In the genomic region with DNA sequence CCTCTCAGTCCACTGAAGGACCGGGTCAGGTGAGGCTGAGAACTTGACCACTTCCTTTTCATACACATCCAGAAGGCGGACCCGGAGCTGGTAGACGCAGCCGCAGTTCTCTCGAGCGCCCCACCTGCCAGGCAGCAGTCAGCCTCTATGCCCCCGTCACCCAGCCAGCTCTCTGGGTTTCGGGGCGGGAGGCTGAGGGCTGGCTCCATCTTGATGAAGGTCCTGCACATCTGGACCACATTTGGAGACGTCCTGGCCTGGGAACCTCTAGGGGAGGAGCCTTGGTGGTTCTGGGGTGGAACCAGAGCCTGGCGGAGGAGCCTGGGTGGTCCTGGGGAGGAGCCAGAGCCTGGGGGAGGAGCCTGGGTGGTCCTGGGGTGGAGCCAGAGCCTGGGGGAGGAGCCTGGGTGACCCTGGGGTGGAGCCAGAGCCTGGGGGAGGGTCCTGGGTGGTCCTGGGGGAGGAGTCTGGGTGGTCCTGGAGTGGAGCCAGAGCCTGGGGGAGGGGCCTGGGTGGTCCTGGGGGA, we compare ENCODE assay signal across 22 cellular contexts. TPM values are rescaled to one million over a fixed set of nuclear protein-coding genes. Genes with fewer than 3 reads are reported as not detected.
DNase-seq lines count a peak whose midpoint lies in the region; ATAC-seq, FAIRE-seq and TF ChIP-seq lines count a peak whose summit lies in the region.
"Had no signal": no experiment of that assay in that cellular context is flagged by ENCODE, and none has a peak within 500 bp of the region (broad histone marks: within the 10 kb centered on the region; RNA-seq: fewer than 3 reads in every experiment).

No MANE protein-coding gene starts in this region.

- no peak overlapping the region for H3K27ac Mint-ChIP-seq in activated CD4-positive, alpha-beta T cell treated with anti-CD3 and anti-CD28 coated beads for 36 hours
- H3K27ac Mint-ChIP-seq in activated CD4-positive, alpha-beta T cell treated with anti-CD3 and anti-CD28 coated beads, Interleukin-2, amount 10 ng/mL, durations not matched to agents 7 days and 5 days, result no peak overlapping the region
- no peak overlapping the region for H3K27ac Mint-ChIP-seq in chondrocyte (ENCODE audit: unreplicated experiment)
- no peak overlapping the region for H3K27ac Mint-ChIP-seq in osteocyte (ENCODE audit: unreplicated experiment)
- H3K27ac Mint-ChIP-seq: activated CD8-positive, alpha-beta memory T cell treated with anti-CD3 and anti-CD28 coated beads, Interleukin-2, amount 10 ng/mL, durations not matched to agents 7 days and 5 days; activated naive CD8-positive, alpha-beta T cell treated with anti-CD3 and anti-CD28 coated beads for 36 hours; CD4-positive, alpha-beta T cell; T-helper 2 cell treated with Interferon-gamma antibody and Interleukin-4, amounts not matched to agents 5 μg/mL and 100 μg/mL, for 36 hours had no signal

- FAIRE-seq in GM19239 (lab: Jason Lieb, UNC), result no peak

- intact Hi-C loops in activated CD4-positive, alpha-beta T cell treated with anti-CD3 and anti-CD28 coated beads for 36 hours (cut with DNase I, micrococcal nuclease), result loop anchor here in 1 of 2 experiments (5.0 kb wide), 1 partner anchor 208 kb away; no protein-coding TSS in a partner anchor

- no peak overlapping the region for H3K4me3 Mint-ChIP-seq in activated CD4-positive, alpha-beta T cell treated with anti-CD3 and anti-CD28 coated beads for 36 hours
- H3K4me3 Mint-ChIP-seq in activated CD4-positive, alpha-beta T cell treated with anti-CD3 and anti-CD28 coated beads, Interleukin-2, amount 10 ng/mL, durations not matched to agents 7 days and 5 days, result no peak overlapping the region
- H3K4me3 Mint-ChIP-seq in chondrocyte (ENCODE audit: unreplicated experiment) (no peak overlapping the region), osteocyte (ENCODE audit: unreplicated experiment) (no peak overlapping the region)
- H3K4me3 Mint-ChIP-seq: activated CD8-positive, alpha-beta memory T cell treated with anti-CD3 and anti-CD28 coated beads, Interleukin-2, amount 10 ng/mL, durations not matched to agents 7 days and 5 days; activated naive CD8-positive, alpha-beta T cell treated with anti-CD3 and anti-CD28 coated beads for 36 hours; CD4-positive, alpha-beta T cell; T-helper 2 cell treated with Interferon-gamma antibody and Interleukin-4, amounts not matched to agents 5 μg/mL and 100 μg/mL, for 36 hours had no signal

- TF ChIP-seq CTCF in chondrocyte (IDR thresholded peaks at IDR 0.05), result no peak
- no peak for TF ChIP-seq CTCF in osteocyte (IDR thresholded peaks at IDR 0.05)

- no peak for ATAC-seq in activated CD4-positive, alpha-beta T cell treated with anti-CD3 and anti-CD28 coated beads for 36 hours
- no peak for ATAC-seq in GM18861 (IDR thresholded peaks at IDR 0.05; ENCODE audit: unreplicated experiment)
- ATAC-seq: activated CD8-positive, alpha-beta memory T cell treated with anti-CD3 and anti-CD28 coated beads, Interleukin-2, amount 10 ng/mL, durations not matched to agents 7 days and 5 days; body of pancreas; heart left ventricle had no signal

- no peaks in the 10 kb centered on the region for H3K36me3 Mint-ChIP-seq in activated CD4-positive, alpha-beta T cell treated with anti-CD3 and anti-CD28 coated beads for 36 hours (ENCODE audit: low read depth)
- no peaks in the 10 kb centered on the region for H3K36me3 Mint-ChIP-seq in activated CD4-positive, alpha-beta T cell treated with anti-CD3 and anti-CD28 coated beads, Interleukin-2, amount 10 ng/mL, durations not matched to agents 7 days and 5 days (ENCODE audit: low read depth)
- H3K36me3 Mint-ChIP-seq in chondrocyte (ENCODE audit: low read depth), result peaks cover 14% of the 10 kb centered on the region
- peaks cover 8% of the 10 kb centered on the region for H3K36me3 Mint-ChIP-seq in osteocyte (ENCODE audit: unreplicated experiment)
- H3K36me3 Mint-ChIP-seq: activated CD8-positive, alpha-beta memory T cell treated with anti-CD3 and anti-CD28 coated beads, Interleukin-2, amount 10 ng/mL, durations not matched to agents 7 days and 5 days had no signal

- H3K27me3 Mint-ChIP-seq in activated CD4-positive, alpha-beta T cell treated with anti-CD3 and anti-CD28 coated beads for 36 hours, result no peaks in the 10 kb centered on the region
- H3K27me3 Mint-ChIP-seq in activated CD4-positive, alpha-beta T cell treated with anti-CD3 and anti-CD28 coated beads, Interleukin-2, amount 10 ng/mL, durations not matched to agents 7 days and 5 days, result peaks cover 21% of the 10 kb centered on the region
- H3K27me3 Mint-ChIP-seq in chondrocyte (ENCODE audit: low read depth) (no peaks in the 10 kb centered on the region), osteocyte (ENCODE audit: unreplicated experiment) (no peaks in the 10 kb centered on the region)
- H3K27me3 Mint-ChIP-seq: CD4-positive, alpha-beta T cell had no signal

- POLR2A ChIA-PET in activated CD4-positive, alpha-beta T cell treated with anti-CD3 and anti-CD28 coated beads for 36 hours (lab: Charles Lee), result no interaction called here
- POLR2A ChIA-PET in activated CD4-positive, alpha-beta T cell treated with anti-CD3 and anti-CD28 coated beads, Interleukin-2, amount 10 ng/mL, durations not matched to agents 7 days and 5 days (lab: Charles Lee), result no interaction called here

- CTCF ChIA-PET in activated CD4-positive, alpha-beta T cell treated with anti-CD3 and anti-CD28 coated beads for 36 hours (lab: Charles Lee), result interaction anchor here (0.6 to 1.9 kb wide), 2 partner anchors 15 to 107 kb away, joined by 3 to 7 read pairs; a partner anchor contains a TSS
- CTCF ChIA-PET in activated CD4-positive, alpha-beta T cell treated with anti-CD3 and anti-CD28 coated beads, Interleukin-2, amount 10 ng/mL, durations not matched to agents 7 days and 5 days (lab: Charles Lee), result interaction anchor here (2.9 kb wide), 1 partner anchor 15 kb away, joined by 8 read pairs; a partner anchor contains a TSS

- DNase-seq in activated CD4-positive, alpha-beta T cell treated with anti-CD3 and anti-CD28 coated beads for 36 hours, result peak; percentile 32
- no peak for DNase-seq in activated CD4-positive, alpha-beta T cell treated with anti-CD3 and anti-CD28 coated beads, Interleukin-2, amount 10 ng/mL, durations not matched to agents 7 days and 5 days
- DNase-seq in NCI-H1105 treated with DMSO at 0.1 percent for 48 hours (lab: John Stamatoyannopoulos, UW), result peak; percentile 6
- DNase-seq in chondrocyte (ENCODE audit: low spot score), result peak; percentile 88
- no peak for DNase-seq in osteocyte (ENCODE audit: extremely low spot score, unreplicated experiment)
- DNase-seq in GM19239 (ENCODE audit: insufficient read length, low spot score), result no peak
- DNase-seq in NCI-H187 treated with DMSO at 0.1 percent for 48 hours (lab: John Stamatoyannopoulos, UW), result no peak
- DNase-seq: activated CD4-positive, CD25-positive, alpha-beta regulatory T cell treated with anti-CD3 and anti-CD28 coated beads, Interleukin-2, amount 50 U/mL, for 72 hours; activated CD8-positive, alpha-beta memory T cell treated with anti-CD3 and anti-CD28 coated beads, Interleukin-2, amount 10 ng/mL, durations not matched to agents 7 days and 5 days; activated naive CD8-positive, alpha-beta T cell treated with anti-CD3 and anti-CD28 coated beads for 36 hours; body of pancreas; CD4-positive, alpha-beta T cell; heart left ventricle; NCI-H1694; NCI-H510A; OCI-M1; SIG-M5; uterus had no signal

- H3K4me1 Mint-ChIP-seq in activated CD4-positive, alpha-beta T cell treated with anti-CD3 and anti-CD28 coated beads for 36 hours, result peaks cover 16% of the 10 kb centered on the region
- H3K4me1 Mint-ChIP-seq in activated CD4-positive, alpha-beta T cell treated with anti-CD3 and anti-CD28 coated beads, Interleukin-2, amount 10 ng/mL, durations not matched to agents 7 days and 5 days, result peaks cover 35% of the 10 kb centered on the region
- H3K4me1 Mint-ChIP-seq in chondrocyte (ENCODE audit: low read depth) (peaks cover 5% of the 10 kb centered on the region), osteocyte (ENCODE audit: unreplicated experiment) (peaks cover 6% of the 10 kb centered on the region)

- no peaks in the 10 kb centered on the region for H3K9me3 Mint-ChIP-seq in activated CD4-positive, alpha-beta T cell treated with anti-CD3 and anti-CD28 coated beads for 36 hours (ENCODE audit: low read depth)
- no peaks in the 10 kb centered on the region for H3K9me3 Mint-ChIP-seq in activated CD4-positive, alpha-beta T cell treated with anti-CD3 and anti-CD28 coated beads, Interleukin-2, amount 10 ng/mL, durations not matched to agents 7 days and 5 days
- H3K9me3 Mint-ChIP-seq in chondrocyte (ENCODE audit: low read depth) (no peaks in the 10 kb centered on the region), osteocyte (ENCODE audit: unreplicated experiment) (no peaks in the 10 kb centered on the region)
- H3K9me3 Mint-ChIP-seq: CD4-positive, alpha-beta T cell; T-helper 2 cell treated with Interferon-gamma antibody and Interleukin-4, amounts not matched to agents 5 μg/mL and 100 μg/mL, for 36 hours had no signal

RNA-seq across cellular contexts. Expression of a gene that starts 14.3 kb away (rescaled TPM):
- 10 to 100 TPM; 62.4 to 76.0 TPM for total RNA-seq in activated CD4-positive, alpha-beta T cell treated with anti-CD3 and anti-CD28 coated beads for 36 hours
- 10 to 100 TPM; 54.8 to 57.5 TPM for total RNA-seq in activated CD4-positive, alpha-beta T cell treated with anti-CD3 and anti-CD28 coated beads, Interleukin-2, amount 10 ng/mL, durations not matched to agents 7 days and 5 days
- 23.1 to 34.0 TPM (median 27.7 TPM) in 3 replicates for total RNA-seq in chondrocyte
- total RNA-seq in osteocyte, result 29.3 and 30.7 TPM in 2 replicates

RNA-seq across cellular contexts. Expression of a gene that starts 14.5 kb away (rescaled TPM):
- total RNA-seq in activated CD4-positive, alpha-beta T cell treated with anti-CD3 and anti-CD28 coated beads for 36 hours, result 10 to 100 TPM; 36.7 to 39.4 TPM
- 10 to 100 TPM; 33.4 to 37.9 TPM for total RNA-seq in activated CD4-positive, alpha-beta T cell treated with anti-CD3 and anti-CD28 coated beads, Interleukin-2, amount 10 ng/mL, durations not matched to agents 7 days and 5 days
- total RNA-seq in chondrocyte, result 14.4 to 25.8 TPM (median 15.6 TPM) in 3 replicates
- total RNA-seq in osteocyte, result 25.0 and 26.7 TPM in 2 replicates

RNA-seq across cellular contexts. Expression of a gene that starts 30.5 kb away (rescaled TPM):
- total RNA-seq in activated CD4-positive, alpha-beta T cell treated with anti-CD3 and anti-CD28 coated beads for 36 hours, result not detected
- under 1 TPM in 1 of 2 experiments, not detected in 1; 0.35 TPM for total RNA-seq in activated CD4-positive, alpha-beta T cell treated with anti-CD3 and anti-CD28 coated beads, Interleukin-2, amount 10 ng/mL, durations not matched to agents 7 days and 5 days
- total RNA-seq in chondrocyte (40.2 to 44.9 TPM (median 40.6 TPM) in 3 replicates), osteocyte (41.3 and 44.9 TPM in 2 replicates)
- total RNA-seq: activated naive CD8-positive, alpha-beta T cell treated with anti-CD3 and anti-CD28 coated beads for 36 hours; CD4-positive, alpha-beta T cell had no signal

RNA-seq across cellular contexts. Expression of a gene that starts 33.1 kb away (rescaled TPM):
- total RNA-seq in activated CD4-positive, alpha-beta T cell treated with anti-CD3 and anti-CD28 coated beads for 36 hours, result under 1 TPM; 0.34 to 0.54 TPM
- total RNA-seq in activated CD4-positive, alpha-beta T cell treated with anti-CD3 and anti-CD28 coated beads, Interleukin-2, amount 10 ng/mL, durations not matched to agents 7 days and 5 days, result under 1 TPM; 0.83 to 0.97 TPM
- total RNA-seq in chondrocyte (0.69 TPM in 1 of 3 replicates, not detected in the others), osteocyte (0.43 TPM in 1 of 2 replicates, not detected in the other)
- total RNA-seq: body of pancreas, HT1080, smooth muscle cell had no signal

RNA-seq across cellular contexts. Expression of a gene that starts 45.3 kb away (rescaled TPM):
- 10 to 100 TPM; 49.4 to 52.5 TPM for total RNA-seq in activated CD4-positive, alpha-beta T cell treated with anti-CD3 and anti-CD28 coated beads for 36 hours
- 10 to 100 TPM; 31.6 to 32.2 TPM for total RNA-seq in activated CD4-positive, alpha-beta T cell treated with anti-CD3 and anti-CD28 coated beads, Interleukin-2, amount 10 ng/mL, durations not matched to agents 7 days and 5 days
- total RNA-seq in chondrocyte, result 15.3 to 17.3 TPM (median 15.8 TPM) in 3 replicates
- total RNA-seq in osteocyte, result 18.0 and 18.7 TPM in 2 replicates

Comparison
In these comparisons a context has a peak if more than half of its experiments do, and no peak if none do; other contexts are left out.
1. DNase-seq: peak in activated CD4-positive, alpha-beta T cell treated with anti-CD3 and anti-CD28 coated beads for 36 hours (single experiment), NCI-H1105 treated with DMSO at 0.1 percent for 48 hours (single experiment) and chondrocyte (single experiment); none in activated CD4-positive, alpha-beta T cell treated with anti-CD3 and anti-CD28 coated beads, Interleukin-2, amount 10 ng/mL, durations not matched to agents 7 days and 5 days (single experiment), osteocyte (single experiment), GM19239 (single experiment) and NCI-H187 treated with DMSO at 0.1 percent for 48 hours (single experiment).
2. RNA of a gene that starts 30.5 kb away (total RNA-seq): 41.3 to 44.9 TPM in osteocyte and 40.2 to 44.9 TPM in chondrocyte; 0.35 TPM in activated CD4-positive, alpha-beta T cell treated with anti-CD3 and anti-CD28 coated beads, Interleukin-2, amount 10 ng/mL, durations not matched to agents 7 days and 5 days and not detected in activated CD4-positive, alpha-beta T cell treated with anti-CD3 and anti-CD28 coated beads for 36 hours; every median in the first group is over 10 times any median in the second.